In genomic region chr9:129640086-129640870, GRCh38 we compare ENCODE assay signal across 1 cellular context.
TF ChIP-seq lines count a peak whose summit lies in the region.

No MANE protein-coding gene starts in this region.

TF ChIP-seq in SK-N-SH, 30 proteins besides CTCF, POLR2A, EP300 and RAD21 (continued from another document):
- no peak for TF ChIP-seq FOXM1 (IDR thresholded peaks at IDR 0.05; ENCODE audit: low read depth)
- peak; percentile 61 for TF ChIP-seq CHD2 (IDR thresholded peaks at IDR 0.05; ENCODE audit: low read length, partially characterized antibody)
- peak; percentile 14; the same call in 1 of the 2 replicates for TF ChIP-seq SMC3 (IDR thresholded peaks at IDR 0.05; ENCODE audit: low read depth, low read length)
- no peak; the same call in 1 of the 2 replicates for TF ChIP-seq POLR2AphosphoS5 (IDR thresholded peaks at IDR 0.05; ENCODE audit: low read depth, low read length)
- no peak for TF ChIP-seq EZH2phosphoT487 (IDR thresholded peaks at IDR 0.05; ENCODE audit: borderline replicate concordance, low read depth)
- no peak for TF ChIP-seq RXRA (IDR thresholded peaks at IDR 0.05; ENCODE audit: borderline replicate concordance, low read depth)
- no peak for TF ChIP-seq TAF1 (IDR thresholded peaks at IDR 0.05; ENCODE audit: borderline replicate concordance, low read depth, low read length)
- TF ChIP-seq GABPA (IDR thresholded peaks at IDR 0.05; ENCODE audit: low read depth) = no peak
- TF ChIP-seq USF2 (IDR thresholded peaks at IDR 0.05; ENCODE audit: borderline replicate concordance, low read depth, low read length) = no peak
- peak; percentile 90 for TF ChIP-seq MXI1 (IDR thresholded peaks at IDR 0.05; ENCODE audit: low read depth, low read length)
- peak; percentile 87 for TF ChIP-seq NFIC (IDR thresholded peaks at IDR 0.05; ENCODE audit: borderline replicate concordance)
- no peak for TF ChIP-seq RFX5 (IDR thresholded peaks at IDR 0.05; ENCODE audit: low read length)
- 0 out of 2 replicates have a peak, but pooled peaks have one; percentile 47 for TF ChIP-seq YY1 (IDR thresholded peaks at IDR 0.05; ENCODE audit: low read depth)
- no peak for TF ChIP-seq IRF3 (IDR thresholded peaks at IDR 0.05; ENCODE audit: low read depth, low read length)
- no peak for TF ChIP-seq TCF12 (IDR thresholded peaks at IDR 0.05)
- 0 out of 2 replicates have a peak, but pooled peaks have one; percentile 2 for TF ChIP-seq PBX3 (IDR thresholded peaks at IDR 0.05)
- no peak; the same call in 1 of the 2 replicates for TF ChIP-seq RCOR1 (IDR thresholded peaks at IDR 0.05; ENCODE audit: low read length)
- TF ChIP-seq MAX (IDR thresholded peaks at IDR 0.05; ENCODE audit: low read depth) = no peak
- no peak for TF ChIP-seq GATA2 (CRISPR knock-in tag; IDR thresholded peaks at IDR 0.05)
- no peak for TF ChIP-seq TEAD4 (IDR thresholded peaks at IDR 0.05; ENCODE audit: borderline replicate concordance, insufficient read depth)
